ENCODE assay signal across 19 cellular contexts in genomic region chr4:1464581-1465171, GRCh38. TPM values are rescaled to one million over a fixed set of nuclear protein-coding genes. Genes with fewer than 3 reads are reported as not detected.
A peak's percentile ranks its signal among the peaks of the same experiment; 100 is the strongest.
DNase-seq lines count a peak whose midpoint lies in the region; ATAC-seq and TF ChIP-seq lines count a peak whose summit lies in the region.
"Had no signal": no experiment of that assay in that cellular context is flagged by ENCODE, and none has a peak within 500 bp of the region (broad histone marks: within the 10 kb centered on the region; RNA-seq: fewer than 3 reads in every experiment).

No MANE protein-coding gene starts in this region.

- H3K27ac Mint-ChIP-seq in GM23338 (no peak overlapping the region), WTC11 (no peak overlapping the region)
- H3K27ac Mint-ChIP-seq: CD8-positive, alpha-beta memory T cell had no signal

- no peak overlapping the region for H3K4ac ChIP-seq in trophoblast cell (ENCODE audit: low read depth, low read length)

- no peak overlapping the region for H2AK5ac ChIP-seq in trophoblast cell (ENCODE audit: low read length)

- H3K36me3 Mint-ChIP-seq in GM23338 (ENCODE audit: low read depth) = peaks cover 7% of the 10 kb centered on the region; the same call in 2 of the 3 replicates
- peaks cover 5% of the 10 kb centered on the region; the same call in 1 of the 2 replicates for H3K36me3 Mint-ChIP-seq in WTC11
- H3K36me3 Mint-ChIP-seq: CD8-positive, alpha-beta memory T cell had no signal

- peaks cover 7% of the 10 kb centered on the region; the same call in 1 of the 2 replicates for H3K9me2 ChIP-seq in GM23338 (ENCODE audit: insufficient read depth)

- no CpG with 5 or more reads among the region's 15 CpGs for WGBS in trophoblast cell (ENCODE audit: extremely low coverage, insufficient coverage, insufficient read length)

- H2BK5ac ChIP-seq in trophoblast cell (ENCODE audit: low read depth, low read length, poor library complexity) = no peak overlapping the region

- no peak overlapping the region for H3K4me2 ChIP-seq in GM23338
- H3K4me2 ChIP-seq in trophoblast cell (ENCODE audit: low read length) = no peak overlapping the region

- H4K20me1 ChIP-seq in GM23338 (replicated peaks; ENCODE audit: insufficient read depth) = no peaks in the 10 kb centered on the region

- H3K18ac ChIP-seq in trophoblast cell (ENCODE audit: low read length) = no peak overlapping the region

- no peak for TF ChIP-seq CTCF in GM23338 (conservative IDR thresholded peaks at IDR 0.05; ENCODE audit: low read depth in 2 of 2)
- TF ChIP-seq CTCF in RWPE2 (IDR thresholded peaks at IDR 0.05; ENCODE audit: poor library complexity, severe bottlenecking) = no peak
- TF ChIP-seq CTCF in WTC11 (IDR thresholded peaks at IDR 0.05) = no peak

- CTCF ChIA-PET in WTC11 (lab: Charles Lee) = interaction anchor here (0.5 to 1.0 kb wide), 4 partner anchors 47 to 109 kb away, joined by 3 to 4 read pairs (median 4); no protein-coding TSS in a partner anchor

- peaks cover 8% of the 10 kb centered on the region for H3K4me1 Mint-ChIP-seq in GM23338
- peaks cover 12% of the 10 kb centered on the region for H3K4me1 Mint-ChIP-seq in WTC11
- H3K4me1 Mint-ChIP-seq: CD8-positive, alpha-beta memory T cell had no signal

- H3K27ac ChIP-seq in GM23338 (ENCODE audit: low read depth) (no peak overlapping the region), RWPE2 (ENCODE audit: poor library complexity, severe bottlenecking) (no peak overlapping the region), trophoblast cell (ENCODE audit: low read depth, low read length) (no peak overlapping the region)
- H3K27ac ChIP-seq: SK-N-MC had no signal

- no peak overlapping the region for H3K14ac ChIP-seq in trophoblast cell (ENCODE audit: low read length)

- no peak overlapping the region for H4K91ac ChIP-seq in trophoblast cell (ENCODE audit: low read depth, low read length)

- no peaks in the 10 kb centered on the region for H3K27me3 ChIP-seq in GM23338 (ENCODE audit: insufficient read depth)
- H3K27me3 ChIP-seq in RWPE2 (ENCODE audit: insufficient read depth, poor library complexity, severe bottlenecking) = peaks cover 42% of the 10 kb centered on the region
- H3K27me3 ChIP-seq in trophoblast cell (ENCODE audit: insufficient read depth, low read length) = peaks cover under 1% of the 10 kb centered on the region

- no peak overlapping the region for H4K12ac ChIP-seq in trophoblast cell (ENCODE audit: low read depth, low read length)

- H3K23ac ChIP-seq in trophoblast cell (ENCODE audit: low read length) = no peak overlapping the region

- peaks cover 13% of the 10 kb centered on the region for H3K9me3 Mint-ChIP-seq in GM23338
- H3K9me3 Mint-ChIP-seq in WTC11 = peaks cover 15% of the 10 kb centered on the region

- no peaks in the 10 kb centered on the region for H3K9me3 ChIP-seq in RWPE2 (ENCODE audit: severe bottlenecking)
- H3K9me3 ChIP-seq in trophoblast cell (ENCODE audit: insufficient read depth, low read depth, low read length) = peaks cover 17% of the 10 kb centered on the region

- H3K27me3 Mint-ChIP-seq in GM23338 (ENCODE audit: insufficient read depth, low read depth, poor library complexity) = peaks cover 13% of the 10 kb centered on the region
- no peaks in the 10 kb centered on the region; the same call in 1 of the 2 replicates for H3K27me3 Mint-ChIP-seq in WTC11 (ENCODE audit: low read depth)

- POLR2A ChIA-PET in WTC11 (lab: Charles Lee) = interaction anchor here (0.5 kb wide), 1 partner anchor 216 kb away, joined by 8 read pairs; no protein-coding TSS in a partner anchor

- H4K8ac ChIP-seq in trophoblast cell (ENCODE audit: low read depth, low read length) = no peak overlapping the region

- no peak overlapping the region for H2BK12ac ChIP-seq in trophoblast cell (ENCODE audit: low read length)

- H3K4me3 ChIP-seq in GM23338 (no peak overlapping the region), RWPE2 (ENCODE audit: severe bottlenecking) (no peak overlapping the region), trophoblast cell (ENCODE audit: low read depth, low read length) (peak overlapping the region; percentile 25)
- H3K4me3 ChIP-seq: SK-N-MC had no signal

- peaks cover 2% of the 10 kb centered on the region for H3K4me1 ChIP-seq in GM23338 (ENCODE audit: insufficient read depth)
- no peaks in the 10 kb centered on the region for H3K4me1 ChIP-seq in RWPE2 (ENCODE audit: insufficient read depth, poor library complexity, severe bottlenecking)
- no peaks in the 10 kb centered on the region for H3K4me1 ChIP-seq in trophoblast cell (ENCODE audit: control insufficient read depth in 1 of 2, insufficient read depth in 2 of 2, low read length in 2 of 2)

- H3K9ac ChIP-seq in trophoblast cell (ENCODE audit: low read length) = no peak overlapping the region

- ATAC-seq in GM23338 (no peak; the same call in 2 of the 3 replicates), RWPE2 (ENCODE audit: low read depth) (no peak), WTC11 (no peak; the same call in 1 of the 2 replicates), HG02588 (IDR thresholded peaks at IDR 0.05; ENCODE audit: unreplicated experiment) (no peak)

- no peaks in the 10 kb centered on the region for H3F3A ChIP-seq in GM23338 (replicated peaks; ENCODE audit: low read depth)

- H2BK120ac ChIP-seq in trophoblast cell (ENCODE audit: insufficient read depth, low read length, poor library complexity) = no peak overlapping the region

- H3K4me3 Mint-ChIP-seq in GM23338 (no peak overlapping the region), WTC11 (no peak overlapping the region)
- H3K4me3 Mint-ChIP-seq: CD8-positive, alpha-beta memory T cell had no signal

- H3K79me2 ChIP-seq in GM23338 (replicated peaks; ENCODE audit: insufficient read depth) (no peaks in the 10 kb centered on the region), trophoblast cell (ENCODE audit: control insufficient read depth, insufficient read depth, low read length, poor library complexity) (no peaks in the 10 kb centered on the region)

- DNase-seq in GM23338 (ENCODE audit: low spot score) (no peak), RWPE2 (ENCODE audit: low spot score) (peak; percentile 60), islet precursor cell (peak; percentile 49), trophoblast cell (no peak), WTC11 (ENCODE audit: low spot score) (no peak), OCI-M1 (lab: John Stamatoyannopoulos, UW) (no peak), NCI-H187 (lab: John Stamatoyannopoulos, UW) (no peak)
- DNase-seq: CD8-positive, alpha-beta memory T cell; DMS 273 treated with DMSO at 0.1 percent for 48 hours; Karpas-422; MM.1S; NCI-H1105 treated with DMSO at 0.1 percent for 48 hours; NCI-H1930; NCI-H2171 treated with DMSO at 0.1 percent for 48 hours; NCI-H510A treated with DMSO at 0.1 percent for 48 hours had no signal

- H3K36me3 ChIP-seq in GM23338 (ENCODE audit: insufficient read depth) (no peaks in the 10 kb centered on the region), RWPE2 (ENCODE audit: low read depth) (no peaks in the 10 kb centered on the region), trophoblast cell (ENCODE audit: control insufficient read depth in 1 of 2, insufficient read depth in 2 of 2, low read length in 2 of 2) (no peaks in the 10 kb centered on the region)

- no peaks in the 10 kb centered on the region for H3K79me1 ChIP-seq in trophoblast cell (ENCODE audit: low read length)

- peak overlapping the region; percentile 23; the same call in 1 of the 2 replicates for H2AFZ ChIP-seq in GM23338
- H2AFZ ChIP-seq in trophoblast cell (ENCODE audit: insufficient read depth, low read length, poor library complexity) = no peak overlapping the region

TF ChIP-seq in GM23338, 12 proteins besides CTCF, POLR2A, EP300 and RAD21 (continues in another document):
- TF ChIP-seq ZNF114 (CRISPR knock-in tag; IDR thresholded peaks at IDR 0.05) (no peak), EZH2phosphoT487 (IDR thresholded peaks at IDR 0.05; ENCODE audit: unreplicated experiment) (no peak)
- TF ChIP-seq, protein P1, sequence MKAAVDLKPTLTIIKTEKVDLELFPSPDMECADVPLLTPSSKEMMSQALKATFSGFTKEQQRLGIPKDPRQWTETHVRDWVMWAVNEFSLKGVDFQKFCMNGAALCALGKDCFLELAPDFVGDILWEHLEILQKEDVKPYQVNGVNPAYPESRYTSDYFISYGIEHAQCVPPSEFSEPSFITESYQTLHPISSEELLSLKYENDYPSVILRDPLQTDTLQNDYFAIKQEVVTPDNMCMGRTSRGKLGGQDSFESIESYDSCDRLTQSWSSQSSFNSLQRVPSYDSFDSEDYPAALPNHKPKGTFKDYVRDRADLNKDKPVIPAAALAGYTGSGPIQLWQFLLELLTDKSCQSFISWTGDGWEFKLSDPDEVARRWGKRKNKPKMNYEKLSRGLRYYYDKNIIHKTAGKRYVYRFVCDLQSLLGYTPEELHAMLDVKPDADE (IDR thresholded peaks at IDR 0.05) = no peak

TF ChIP-seq in WTC11, 78 proteins besides CTCF, POLR2A, EP300 and RAD21 (continues in another document):
- TF ChIP-seq SMAD3 (CRISPR knock-in tag; IDR thresholded peaks at IDR 0.05; ENCODE audit: borderline replicate concordance) (no peak), TP53 (CRISPR knock-in tag; IDR thresholded peaks at IDR 0.05) (no peak), TCF7 (CRISPR knock-in tag; IDR thresholded peaks at IDR 0.05; ENCODE audit: low read depth) (no peak), FOXP4 (CRISPR knock-in tag; IDR thresholded peaks at IDR 0.05) (no peak), ZNF121 (CRISPR knock-in tag; IDR thresholded peaks at IDR 0.05) (no peak)
- TF ChIP-seq, protein P2, sequence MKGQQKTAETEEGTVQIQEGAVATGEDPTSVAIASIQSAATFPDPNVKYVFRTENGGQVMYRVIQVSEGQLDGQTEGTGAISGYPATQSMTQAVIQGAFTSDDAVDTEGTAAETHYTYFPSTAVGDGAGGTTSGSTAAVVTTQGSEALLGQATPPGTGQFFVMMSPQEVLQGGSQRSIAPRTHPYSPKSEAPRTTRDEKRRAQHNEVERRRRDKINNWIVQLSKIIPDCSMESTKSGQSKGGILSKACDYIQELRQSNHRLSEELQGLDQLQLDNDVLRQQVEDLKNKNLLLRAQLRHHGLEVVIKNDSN (CRISPR knock-in tag; IDR thresholded peaks at IDR 0.05) = no peak

RNA-seq across cellular contexts. Expression of gene NKX1-1, which starts 58.4 kb away (rescaled TPM):
- not detected in 2 replicates for total RNA-seq in GM23338 (2014; rRNA removed; shearing (Covaris generic))
- polyA plus RNA-seq in GM23338 (2016; fragmentation: Nextera tagmentation; extraction: Ambion mirVana) = not detected in 2 replicates
- not detected in 2 replicates for polyA plus RNA-seq in trophoblast cell (2013)
- not detected in 3 replicates for total RNA-seq in WTC11 (2021)
- total RNA-seq: CD8-positive, alpha-beta memory T cell; Daoy had no signal
- polyA plus RNA-seq: BJ; CD8-positive, alpha-beta memory T cell had no signal

Comparison
In these comparisons a context has a peak if more than half of its experiments do, and no peak if none do; other contexts are left out.
1. DNase-seq: peak in RWPE2 (single experiment) and islet precursor cell (single experiment); none in GM23338 (single experiment), trophoblast cell (0 of 2), WTC11 (single experiment), OCI-M1 (single experiment) and NCI-H187 (0 of 2).